ENCODE assay signal across 32 cellular contexts in the genomic region with DNA sequence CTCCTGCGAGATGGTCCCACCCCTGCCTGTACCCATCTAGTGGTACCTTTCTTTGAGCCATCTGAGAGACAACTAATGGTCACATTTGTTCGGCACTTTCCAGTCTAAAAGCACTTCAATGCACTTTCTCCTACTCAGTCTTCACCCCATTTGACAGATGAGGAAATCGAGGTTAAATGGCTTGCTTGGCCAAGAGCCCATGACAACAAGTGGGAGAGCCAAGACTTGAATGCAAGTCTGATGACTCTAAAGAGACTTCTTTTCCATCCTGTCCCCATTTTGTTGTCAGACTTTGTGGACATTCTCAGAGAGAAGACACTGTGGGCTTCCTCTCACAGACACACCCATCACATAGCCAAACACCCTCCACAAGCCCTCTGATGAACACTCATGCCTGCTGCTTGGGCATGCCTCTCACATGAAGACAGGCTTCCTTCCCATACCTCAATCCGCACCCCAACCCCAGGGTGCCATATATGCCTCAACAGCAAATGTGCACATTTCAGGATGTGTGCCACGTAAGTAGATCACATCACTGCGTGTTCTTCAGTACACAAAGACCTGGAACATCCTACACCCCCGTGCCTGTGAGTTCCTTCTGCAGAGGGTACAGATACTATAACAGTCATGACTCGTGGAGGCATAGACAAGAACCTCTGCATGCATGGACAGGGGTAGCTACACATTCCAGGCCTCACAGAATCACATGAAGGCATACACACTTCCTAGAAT. TPM values are rescaled to one million over a fixed set of nuclear protein-coding genes. Genes with fewer than 3 reads are reported as not detected.
A peak's percentile ranks its signal among the peaks of the same experiment; 100 is the strongest.
DNase-seq lines count a peak whose midpoint lies in the region; ATAC-seq and TF ChIP-seq lines count a peak whose summit lies in the region.
"Had no signal": no experiment of that assay in that cellular context is flagged by ENCODE, and none has a peak within 500 bp of the region (broad histone marks: within the 10 kb centered on the region; RNA-seq: fewer than 3 reads in every experiment).

No MANE protein-coding gene starts in this region.

- H4K91ac ChIP-seq in trophoblast cell (ENCODE audit: low read depth, low read length), result no peak overlapping the region

- H2BK12ac ChIP-seq in trophoblast cell (ENCODE audit: low read length), result no peak overlapping the region

- H3K27me3 ChIP-seq in RWPE2 (ENCODE audit: insufficient read depth, poor library complexity, severe bottlenecking) (no peaks in the 10 kb centered on the region), trophoblast cell (ENCODE audit: insufficient read depth, low read length) (no peaks in the 10 kb centered on the region), smooth muscle cell (ENCODE audit: low read depth) (no peaks in the 10 kb centered on the region)
- H3K27me3 ChIP-seq: esophagus muscularis mucosa, hepatocyte, left lung, pancreas, right lobe of liver had no signal

- no peaks in the 10 kb centered on the region for H4K20me1 ChIP-seq in smooth muscle cell (ENCODE audit: low read depth)

- H3K27ac ChIP-seq in RWPE2 (ENCODE audit: poor library complexity, severe bottlenecking), result no peak overlapping the region
- no peak overlapping the region for H3K27ac ChIP-seq in trophoblast cell (ENCODE audit: low read depth, low read length)
- no peak overlapping the region for H3K27ac ChIP-seq in smooth muscle cell (ENCODE audit: low read depth)
- H3K27ac ChIP-seq: 22Rv1, esophagus muscularis mucosa, foreskin keratinocyte, hepatocyte, KMS-11, left lung, pancreas, right lobe of liver had no signal

- H2BK120ac ChIP-seq in trophoblast cell (ENCODE audit: insufficient read depth, low read length, poor library complexity), result no peak overlapping the region

- H3K4ac ChIP-seq in trophoblast cell (ENCODE audit: low read depth, low read length), result no peak overlapping the region

- no peak overlapping the region for H4K12ac ChIP-seq in trophoblast cell (ENCODE audit: low read depth, low read length)

- ATAC-seq in RWPE2 (ENCODE audit: low read depth), result no peak
- ATAC-seq: foreskin keratinocyte; HCT116; left lung; pancreas; right lobe of liver; stimulated activated naive CD8-positive, alpha-beta T cell treated with anti-CD3 and anti-CD28 coated beads, Interleukin-15, Interleukin-2, amounts not matched to agents 100 U/mL and 50 U/mL, for 24 hours; T-helper 17 cell had no signal

- H3K9ac ChIP-seq in trophoblast cell (ENCODE audit: low read length) (no peak overlapping the region), smooth muscle cell (ENCODE audit: low read depth) (no peak overlapping the region)
- H3K9ac ChIP-seq: KMS-11, SK-N-SH had no signal

- CTCF ChIA-PET in HEK293T (lab: Yijun Ruan, JAX), result no interaction called here

- no peak overlapping the region for H2AK5ac ChIP-seq in trophoblast cell (ENCODE audit: low read length)

- H3K18ac ChIP-seq in trophoblast cell (ENCODE audit: low read length), result no peak overlapping the region

- no peaks in the 10 kb centered on the region for H3F3A ChIP-seq in smooth muscle cell (ENCODE audit: low read depth)

- H3K79me2 ChIP-seq in trophoblast cell (ENCODE audit: control insufficient read depth, insufficient read depth, low read length, poor library complexity) (no peaks in the 10 kb centered on the region), smooth muscle cell (ENCODE audit: low read depth) (no peaks in the 10 kb centered on the region)
- H3K79me2 ChIP-seq: hepatocyte had no signal

- H3K9me3 ChIP-seq in RWPE2 (ENCODE audit: severe bottlenecking) (no peaks in the 10 kb centered on the region), trophoblast cell (ENCODE audit: insufficient read depth, low read depth, low read length) (peaks cover 8% of the 10 kb centered on the region), smooth muscle cell (replicated peaks; ENCODE audit: low read depth) (no peaks in the 10 kb centered on the region)
- H3K9me3 ChIP-seq: esophagus muscularis mucosa, left lung, pancreas, right lobe of liver, SK-N-SH had no signal

- no peak overlapping the region for H4K8ac ChIP-seq in trophoblast cell (ENCODE audit: low read depth, low read length)

- H3K14ac ChIP-seq in trophoblast cell (ENCODE audit: low read length), result no peak overlapping the region

- H2AFZ ChIP-seq in trophoblast cell (ENCODE audit: insufficient read depth, low read length, poor library complexity) (no peak overlapping the region), smooth muscle cell (ENCODE audit: low read depth) (no peak overlapping the region)
- H2AFZ ChIP-seq: hepatocyte had no signal

- H3K4me3 ChIP-seq in RWPE2 (ENCODE audit: severe bottlenecking) (no peak overlapping the region), trophoblast cell (ENCODE audit: low read depth, low read length) (peak overlapping the region; percentile 1), smooth muscle cell (no peak overlapping the region)
- H3K4me3 ChIP-seq: esophagus muscularis mucosa, hepatocyte, left lung, pancreas, right lobe of liver had no signal

- WGBS in trophoblast cell (ENCODE audit: extremely low coverage, insufficient coverage, insufficient read length), result no CpG with 5 or more reads among the region's 8 CpGs
- 78% methylated on average over 8 of the region's 8 CpGs for WGBS in smooth muscle cell (ENCODE audit: low lambda C conversion rate)

- POLR2A ChIA-PET in HEK293T (lab: Yijun Ruan, JAX), result no interaction called here

- DNase-seq in activated CD4-positive, CD25-positive, alpha-beta regulatory T cell treated with anti-CD3 and anti-CD28 coated beads, Interleukin-2, amount 50 U/mL, for 72 hours, result peak; percentile 16
- no peak for DNase-seq in activated CD4-positive, CD25-positive, alpha-beta regulatory T cell (lab: John Stamatoyannopoulos, UW)
- peak; percentile 15 for DNase-seq in RWPE2 (ENCODE audit: low spot score)
- peak; percentile 22 for DNase-seq in inferior parietal cortex (ENCODE audit: extremely low spot score)
- DNase-seq in trophoblast cell, result no peak
- no peak for DNase-seq in smooth muscle cell (lab: John Stamatoyannopoulos, UW; ENCODE audit: unreplicated experiment)
- no peak for DNase-seq in GM20000 (ENCODE audit: low spot score)
- no peak for DNase-seq in HEK293T (ENCODE audit: extremely low spot score)
- DNase-seq: activated CD4-positive, alpha-beta T cell treated with anti-CD3 and anti-CD28 coated beads for 4 hours; activated naive CD4-positive, alpha-beta T cell treated with Interleukin-2 at 50 U/mL for 16 hours; activated T-cell treated with anti-CD3 and anti-CD28 coated beads, Interleukin-2, amount 50 U/mL, for 1 hour; CD4-positive, CD25-positive, alpha-beta regulatory T cell; endodermal cell; naive B cell; NCI-H1417; NCI-H446; NCI-H774; SK-N-SH; stimulated activated CD4-positive, alpha-beta T cell treated with anti-CD3 and anti-CD28 coated beads, Interleukin-15, amount 100 ng/mL, for 24 hours; stimulated activated naive CD8-positive, alpha-beta T cell treated with anti-CD3 and anti-CD28 coated beads, Interleukin-15, Interleukin-2, amounts not matched to agents 100 U/mL and 50 U/mL, for 24 hours had no signal

- H3K4me2 ChIP-seq in trophoblast cell (ENCODE audit: low read length) (no peak overlapping the region), smooth muscle cell (no peak overlapping the region)
- H3K4me2 ChIP-seq: hepatocyte, KMS-11, SK-N-SH had no signal

- H3K4me1 ChIP-seq in RWPE2 (ENCODE audit: insufficient read depth, poor library complexity, severe bottlenecking) (no peaks in the 10 kb centered on the region), trophoblast cell (ENCODE audit: control insufficient read depth in 1 of 2, insufficient read depth in 2 of 2, low read length in 2 of 2) (peaks cover 4 to 5% of the 10 kb centered on the region in 2 experiments), smooth muscle cell (ENCODE audit: low read depth) (peaks cover 42% of the 10 kb centered on the region)
- H3K4me1 ChIP-seq: foreskin keratinocyte, left lung, pancreas, right lobe of liver had no signal

- H3K36me3 ChIP-seq in RWPE2 (ENCODE audit: low read depth) (no peaks in the 10 kb centered on the region), trophoblast cell (ENCODE audit: control insufficient read depth in 1 of 2, insufficient read depth in 2 of 2, low read length in 2 of 2) (no peaks in the 10 kb centered on the region), smooth muscle cell (ENCODE audit: low read depth) (no peaks in the 10 kb centered on the region)
- H3K36me3 ChIP-seq: esophagus muscularis mucosa, left lung, pancreas, right lobe of liver had no signal

- no peaks in the 10 kb centered on the region for H3K79me1 ChIP-seq in trophoblast cell (ENCODE audit: low read length)

- no peak for TF ChIP-seq CTCF in RWPE2 (IDR thresholded peaks at IDR 0.05; ENCODE audit: poor library complexity, severe bottlenecking)
- no peak for TF ChIP-seq CTCF in smooth muscle cell (IDR thresholded peaks at IDR 0.05; ENCODE audit: borderline replicate concordance, insufficient read depth, poor library complexity, severe bottlenecking)
- TF ChIP-seq CTCF in GM20000 (IDR thresholded peaks at IDR 0.05; ENCODE audit: extremely low read depth, missing control alignments), result no peak

- no peak overlapping the region for H3K23ac ChIP-seq in trophoblast cell (ENCODE audit: low read length)

- no peak overlapping the region for H2BK5ac ChIP-seq in trophoblast cell (ENCODE audit: low read depth, low read length, poor library complexity)

TF ChIP-seq in HEK293T, 16 proteins besides CTCF, POLR2A, EP300 and RAD21:
- TF ChIP-seq LEF1 (IDR thresholded peaks at IDR 0.05; ENCODE audit: borderline replicate concordance) (no peak), FOXA1 (IDR thresholded peaks at IDR 0.05) (no peak), FOXK2 (IDR thresholded peaks at IDR 0.05) (no peak), BHLHE40 (IDR thresholded peaks at IDR 0.05; ENCODE audit: borderline replicate concordance) (no peak), ZNF384 (IDR thresholded peaks at IDR 0.05) (no peak), HDGF (IDR thresholded peaks at IDR 0.05; ENCODE audit: borderline replicate concordance) (no peak)

RNA-seq across cellular contexts. Expression of gene MYH7, which starts 0.8 kb away (rescaled TPM):
- not detected in 2 replicates for polyA plus RNA-seq in trophoblast cell (2013)
- total RNA-seq in smooth muscle cell, result not detected in 2 replicates
- 0.02 TPM in 1 of 2 replicates, not detected in the other for polyA plus RNA-seq in smooth muscle cell
- total RNA-seq: CD4-positive, CD25-positive, alpha-beta regulatory T cell; Daoy; foreskin keratinocyte; hepatocyte; RPMI7951; T-helper 17 cell had no signal
- polyA plus RNA-seq: CD4-positive, CD25-positive, alpha-beta regulatory T cell; foreskin keratinocyte; hepatocyte; SK-N-SH had no signal

RNA-seq across cellular contexts. Expression of gene MYH6, which starts 26.6 kb away (rescaled TPM):
- 0.05 and 0.06 TPM in 2 replicates for polyA plus RNA-seq in trophoblast cell (2013)
- total RNA-seq in smooth muscle cell, result not detected in 2 replicates
- 0.23 and 0.53 TPM in 2 replicates for polyA plus RNA-seq in smooth muscle cell
- total RNA-seq: CD4-positive, CD25-positive, alpha-beta regulatory T cell; Daoy; endodermal cell; foreskin keratinocyte; hepatocyte; RPMI7951; T-helper 17 cell had no signal
- polyA plus RNA-seq: CD4-positive, CD25-positive, alpha-beta regulatory T cell; foreskin keratinocyte; SK-N-SH had no signal

RNA-seq across cellular contexts. Expression of gene NGDN, which starts 34.8 kb away (rescaled TPM):
- polyA plus RNA-seq in trophoblast cell (2013), result 67.2 and 67.4 TPM in 2 replicates
- total RNA-seq in smooth muscle cell, result 43.2 and 52.0 TPM in 2 replicates
- 58.0 and 59.6 TPM in 2 replicates for polyA plus RNA-seq in smooth muscle cell

RNA-seq across cellular contexts. Expression of gene CMTM5, which starts 57.8 kb away (rescaled TPM):
- polyA plus RNA-seq in trophoblast cell (2013), result not detected in 2 replicates
- not detected in 2 replicates for total RNA-seq in smooth muscle cell
- polyA plus RNA-seq in smooth muscle cell, result 0.59 TPM in 1 of 2 replicates, not detected in the other
- total RNA-seq: Daoy, foreskin keratinocyte, hepatocyte had no signal
- polyA plus RNA-seq: CD4-positive, CD25-positive, alpha-beta regulatory T cell; foreskin keratinocyte had no signal

Comparison
In these comparisons a context has a peak if more than half of its experiments do, and no peak if none do; other contexts are left out.
1. DNase-seq: peak in activated CD4-positive, CD25-positive, alpha-beta regulatory T cell treated with anti-CD3 and anti-CD28 coated beads, Interleukin-2, amount 50 U/mL, for 72 hours (single experiment), RWPE2 (single experiment) and inferior parietal cortex (single experiment); none in activated CD4-positive, CD25-positive, alpha-beta regulatory T cell (0 of 4), trophoblast cell (0 of 2), smooth muscle cell (single experiment), GM20000 (single experiment) and HEK293T (single experiment).